10 cellular contexts compared by ENCODE assay signal in genomic region chr5:72951850-72952468, GRCh38. TPM values are rescaled to one million over a fixed set of nuclear protein-coding genes. Genes with fewer than 3 reads are reported as not detected.
DNase-seq lines count a peak whose midpoint lies in the region; ATAC-seq and TF ChIP-seq lines count a peak whose summit lies in the region.
"Had no signal": no experiment of that assay in that cellular context is flagged by ENCODE, and none has a peak within 500 bp of the region (broad histone marks: within the 10 kb centered on the region; RNA-seq: fewer than 3 reads in every experiment).

No MANE protein-coding gene starts in this region.

- H3K4me3 Mint-ChIP-seq in CD8-positive, alpha-beta memory T cell: peak overlapping the region in 1 of 7 donors; percentile 37

- H3K9me3 ChIP-seq in CD8-positive, alpha-beta memory T cell (ENCODE audit: low read length): no peaks in the 10 kb centered on the region

- ATAC-seq in SK-N-SH treated with all-trans-retinoic acid at 6 μM for 48 hours (0 out of 3 replicates have a peak, but pooled peaks have one; percentile 7), foreskin keratinocyte (peak; percentile 55), GM18861 (IDR thresholded peaks at IDR 0.05; ENCODE audit: unreplicated experiment) (no peak), GM21367 (IDR thresholded peaks at IDR 0.05; ENCODE audit: unreplicated experiment) (no peak), left lobe of liver (no peak)

- H3K4me1 ChIP-seq in foreskin keratinocyte: peaks cover 27% of the 10 kb centered on the region
- peaks cover 6% of the 10 kb centered on the region for H3K4me1 ChIP-seq in CD8-positive, alpha-beta memory T cell (ENCODE audit: insufficient read depth, low read length)

- H3K27me3 Mint-ChIP-seq in CD8-positive, alpha-beta memory T cell: peaks cover 21 to 57% of the 10 kb centered on the region in 2 donors

- no peak overlapping the region for H3K4me3 ChIP-seq in CD8-positive, alpha-beta memory T cell (ENCODE audit: low read length)

- peaks cover 11 to 18% (median 13%) of the 10 kb centered on the region in 3 donors for H3K4me1 Mint-ChIP-seq in CD8-positive, alpha-beta memory T cell

- no peaks in the 10 kb centered on the region for H3K36me3 ChIP-seq in CD8-positive, alpha-beta memory T cell (ENCODE audit: insufficient read depth, low read length)

- no peaks in the 10 kb centered on the region for H3K27me3 ChIP-seq in foreskin keratinocyte
- peaks cover 8% of the 10 kb centered on the region for H3K27me3 ChIP-seq in CD8-positive, alpha-beta memory T cell (ENCODE audit: insufficient read depth, low read length, poor library complexity, severe bottlenecking)

- peak overlapping the region; percentile 70 for H3K27ac ChIP-seq in foreskin keratinocyte
- no peak overlapping the region for H3K27ac ChIP-seq in CD8-positive, alpha-beta memory T cell (ENCODE audit: low read depth, low read length)

- no peak overlapping the region for H3K27ac Mint-ChIP-seq in CD8-positive, alpha-beta memory T cell

- no peak for TF ChIP-seq CTCF in foreskin keratinocyte (conservative IDR thresholded peaks at IDR 0.05)

- H3K36me3 Mint-ChIP-seq in CD8-positive, alpha-beta memory T cell: peaks cover 0 to 10% (median 0%) of the 10 kb centered on the region in 3 donors

- H3K9me3 Mint-ChIP-seq in CD8-positive, alpha-beta memory T cell: no peaks in the 10 kb centered on the region

- POLR2A ChIA-PET in CD8-positive, alpha-beta memory T cell (lab: Charles Lee): no interaction called here

- CTCF ChIA-PET in CD8-positive, alpha-beta memory T cell (lab: Charles Lee): no interaction called here

- DNase-seq in A172 (ENCODE audit: low spot score): peak; percentile 63
- peak; percentile 84 for DNase-seq in HPDE6-E6E7 (ENCODE audit: extremely low spot score)
- DNase-seq in foreskin keratinocyte: peak; percentile 78 to 89
- DNase-seq in CD8-positive, alpha-beta memory T cell: no peak
- no peak for DNase-seq in left lobe of liver (ENCODE audit: low spot score)
- DNase-seq: C1 segment of cervical spinal cord, SHP77 had no signal

TF ChIP-seq in SK-N-SH treated with all-trans-retinoic acid at 6 μM for 48 hours, 23 proteins besides CTCF, POLR2A, EP300 and RAD21:
- TF ChIP-seq ZFP30 (CRISPR knock-in tag; IDR thresholded peaks at IDR 0.05): no peak

RNA-seq across cellular contexts. Expression of gene FCHO2, which starts 3.9 kb away (rescaled TPM):
- total RNA-seq in A172 (2014; rRNA removed; shearing (Covaris generic)): 9.1 and 12.9 TPM in 2 replicates
- total RNA-seq in foreskin keratinocyte: 13.5 and 15.5 TPM in 2 replicates
- 2.5 and 2.6 TPM in 2 replicates for polyA plus RNA-seq in foreskin keratinocyte
- 1 to 10 TPM; 3.9 to 4.2 TPM for total RNA-seq in CD8-positive, alpha-beta memory T cell
- polyA plus RNA-seq in CD8-positive, alpha-beta memory T cell: 0.98 TPM
- total RNA-seq in left lobe of liver: 9.4 TPM

Comparison
In these comparisons a context has a peak if more than half of its experiments do, and no peak if none do; other contexts are left out.
1. DNase-seq: peak in A172 (single experiment), HPDE6-E6E7 (single experiment) and foreskin keratinocyte (2 of 2); none in CD8-positive, alpha-beta memory T cell (0 of 5) and left lobe of liver (single experiment).
2. ATAC-seq: peak in SK-N-SH treated with all-trans-retinoic acid at 6 μM for 48 hours (single experiment) and foreskin keratinocyte (single experiment); none in GM18861 (single experiment), GM21367 (single experiment) and left lobe of liver (single experiment).